15 cellular contexts compared by ENCODE assay signal in genomic region chr7:50405246-50405645, GRCh38. TPM values are rescaled to one million over a fixed set of nuclear protein-coding genes. Genes with fewer than 3 reads are reported as not detected.
DNase-seq lines count a peak whose midpoint lies in the region; ATAC-seq, FAIRE-seq and TF ChIP-seq lines count a peak whose summit lies in the region.
"Had no signal": no experiment of that assay in that cellular context is flagged by ENCODE, and none has a peak within 500 bp of the region (broad histone marks: within the 10 kb centered on the region; RNA-seq: fewer than 3 reads in every experiment).

No MANE protein-coding gene starts in this region.

- DNase-seq in stimulated activated naive CD8-positive, alpha-beta T cell treated with anti-CD3 and anti-CD28 coated beads, Interleukin-15, Interleukin-2, amounts not matched to agents 100 U/mL and 50 U/mL, for 24 hours = no peak
- no peak for DNase-seq in GM12878 (ENCODE audit: low read depth, low spot score)
- no peak for DNase-seq in NCI-H524 treated with DMSO at 0.1 percent for 48 hours (lab: John Stamatoyannopoulos, UW)
- no peak for DNase-seq in DMS79 (lab: John Stamatoyannopoulos, UW)
- DNase-seq in lower lobe of right lung = no peak
- DNase-seq: foreskin melanocyte, mesendoderm, MG63, NCI-H2171, WERI-Rb-1 had no signal

- WGBS in GM12878 (ENCODE audit: insufficient coverage, insufficient replicate concordance, low lambda C conversion rate, missing lambda C conversion rate) = 16% methylated on average over 8 of the region's 8 CpGs

- in situ Hi-C loops in GM12878 (cut with MboI) = no loop called here

- H3K27me3 Mint-ChIP-seq in stimulated activated naive CD8-positive, alpha-beta T cell treated with anti-CD3 and anti-CD28 coated beads, Interleukin-15, Interleukin-2, amounts not matched to agents 100 ng/mL and 50 ng/mL, for 24 hours = no peaks in the 10 kb centered on the region

- no TSS peak for BruUV-seq in GM12878 (replicated peaks; lab: Mats Ljungman, UMichigan)

- no peaks in the 10 kb centered on the region for H3K9me3 Mint-ChIP-seq in stimulated activated naive CD8-positive, alpha-beta T cell treated with anti-CD3 and anti-CD28 coated beads, Interleukin-15, Interleukin-2, amounts not matched to agents 100 ng/mL and 50 ng/mL, for 24 hours

- RAD21 ChIA-PET in GM12878 (lab: Charles Lee; ENCODE audit: unreplicated experiment) = interaction anchor here (1.0 kb wide), 1 partner anchor 8 kb away, joined by 3 read pairs; no protein-coding TSS in a partner anchor

- no peaks in the 10 kb centered on the region for H4K20me1 ChIP-seq in GM12878 (ENCODE audit: control insufficient read depth, insufficient read depth)

- H3K9me3 ChIP-seq in GM12878 (replicated peaks; ENCODE audit: control insufficient read depth, insufficient read depth, low read length) (no peaks in the 10 kb centered on the region; the same call in 2 of the 3 replicates), lower lobe of right lung (no peaks in the 10 kb centered on the region)
- H3K9me3 ChIP-seq: MG63, prostate gland had no signal

- H3K9ac ChIP-seq in GM12878 (ENCODE audit: control insufficient read depth, insufficient read depth, low read length) = no peak overlapping the region

- intact Hi-C loops in GM12878 (cut with micrococcal nuclease; ENCODE audit: unreplicated experiment) = no loop called here
- intact Hi-C loops in lower lobe of right lung (cut with DNase I) = no loop called here

- no peak for ATAC-seq in stimulated activated naive CD8-positive, alpha-beta T cell treated with anti-CD3 and anti-CD28 coated beads, Interleukin-15, Interleukin-2, amounts not matched to agents 100 U/mL and 50 U/mL, for 24 hours
- ATAC-seq in HG02885 (IDR thresholded peaks at IDR 0.05; ENCODE audit: poor library complexity, unreplicated experiment) (peak; percentile 29), GM12878 (peak; percentile 30), GM21423 (IDR thresholded peaks at IDR 0.05; ENCODE audit: unreplicated experiment) (no peak), lower lobe of right lung (no peak)

- peaks cover 96% of the 10 kb centered on the region for H3K4me1 Mint-ChIP-seq in stimulated activated naive CD8-positive, alpha-beta T cell treated with anti-CD3 and anti-CD28 coated beads, Interleukin-15, Interleukin-2, amounts not matched to agents 100 ng/mL and 50 ng/mL, for 24 hours (ENCODE audit: low read depth)

- peaks cover 8 to 11% of the 10 kb centered on the region in 2 experiments; a peak in 3 of 4 replicates for H3K36me3 ChIP-seq in GM12878 (ENCODE audit: control insufficient read depth in 2 of 2, insufficient read depth in 2 of 2, low read length in 1 of 2)
- H3K36me3 ChIP-seq in lower lobe of right lung = peaks cover 8% of the 10 kb centered on the region
- H3K36me3 ChIP-seq: MG63, prostate gland, WERI-Rb-1 had no signal

- TF ChIP-seq EP300 in GM12878 (IDR thresholded peaks at IDR 0.05; ENCODE audit: borderline replicate concordance in 1 of 2, control insufficient read depth in 1 of 2, low read depth in 2 of 2, low read length in 2 of 2) = no peak

- no peak for TF ChIP-seq RAD21 in GM12878 (IDR thresholded peaks at IDR 0.05; ENCODE audit: insufficient read depth, low read depth, low read length)

- H2AFZ ChIP-seq in GM12878 (ENCODE audit: control insufficient read depth, low read depth, low read length) = no peak overlapping the region; the same call in 1 of the 2 replicates

- TF ChIP-seq CTCF in GM12878 (IDR thresholded peaks at IDR 0.05 in 2 of 3, conservative IDR thresholded peaks at IDR 0.05 in 1 of 3; ENCODE audit: control insufficient read depth in 2 of 3, extremely low read depth in 1 of 3, insufficient read depth in 1 of 3, low read depth in 3 of 3, low read length in 3 of 3) (no peak), lower lobe of right lung (IDR thresholded peaks at IDR 0.05) (no peak)

- no peaks in the 10 kb centered on the region for H3K27me3 ChIP-seq in GM12878 (replicated peaks in 1 of 2; ENCODE audit: control insufficient read depth in 2 of 2, insufficient read depth in 2 of 2, low read length in 1 of 2)
- H3K27me3 ChIP-seq in lower lobe of right lung (ENCODE audit: low read depth) = peaks cover 14% of the 10 kb centered on the region
- H3K27me3 ChIP-seq: MG63 had no signal

- no peak for TF ChIP-seq POLR2A in GM12878 (IDR thresholded peaks at IDR 0.05; ENCODE audit: low read depth, low read length)

- CTCF ChIA-PET in GM12878 (lab: Yijun Ruan, JAX) = interaction anchor here (3.6 kb wide), 1 partner anchor 12 kb away, joined by 21 read pairs; no protein-coding TSS in a partner anchor

- FAIRE-seq in GM12878 (lab: Jason Lieb, UNC) = no peak

- H3K4me1 ChIP-seq in GM12878 (ENCODE audit: control insufficient read depth, insufficient read depth, low read length) (peaks cover 53% of the 10 kb centered on the region), lower lobe of right lung (no peaks in the 10 kb centered on the region)
- H3K4me1 ChIP-seq: prostate gland had no signal

- H3K27ac ChIP-seq in GM12878 (ENCODE audit: control insufficient read depth, insufficient read depth) = 0 out of 2 replicates have a peak overlapping the region, but pooled peaks have one; percentile 31
- no peak overlapping the region for H3K27ac ChIP-seq in lower lobe of right lung
- H3K27ac ChIP-seq: prostate gland, SK-N-MC, WERI-Rb-1 had no signal

- peak overlapping the region; percentile 60 for H3K4me2 ChIP-seq in GM12878 (ENCODE audit: control insufficient read depth, insufficient read depth)

- peak overlapping the region; percentile 58 for H3K27ac Mint-ChIP-seq in stimulated activated naive CD8-positive, alpha-beta T cell treated with anti-CD3 and anti-CD28 coated beads, Interleukin-15, Interleukin-2, amounts not matched to agents 100 ng/mL and 50 ng/mL, for 24 hours

- peaks cover 53% of the 10 kb centered on the region for H3K36me3 Mint-ChIP-seq in stimulated activated naive CD8-positive, alpha-beta T cell treated with anti-CD3 and anti-CD28 coated beads, Interleukin-15, Interleukin-2, amounts not matched to agents 100 ng/mL and 50 ng/mL, for 24 hours (ENCODE audit: low read depth)

- H3K4me3 ChIP-seq in GM12878 = no peak overlapping the region
- no peak overlapping the region for H3K4me3 ChIP-seq in lower lobe of right lung
- H3K4me3 ChIP-seq: MG63, prostate gland, SK-N-MC had no signal

- H3K79me2 ChIP-seq in GM12878 (ENCODE audit: control insufficient read depth, insufficient read depth, low read length) = no peaks in the 10 kb centered on the region

- H3K4me3 Mint-ChIP-seq in stimulated activated naive CD8-positive, alpha-beta T cell treated with anti-CD3 and anti-CD28 coated beads, Interleukin-15, Interleukin-2, amounts not matched to agents 100 ng/mL and 50 ng/mL, for 24 hours = no peak overlapping the region

- POLR2A ChIA-PET in GM12878 (lab: Charles Lee) = no interaction called here

- SMC1A ChIA-PET in GM12878 (lab: Charles Lee; ENCODE audit: uncharacterized antibody, unreplicated experiment) = interaction anchor here (1.0 to 5.1 kb wide), 2 partner anchors 12 to 262 kb away, joined by 3 to 28 read pairs; no protein-coding TSS in a partner anchor

TF ChIP-seq in GM12878, 131 proteins besides CTCF, POLR2A, EP300 and RAD21 (continues in another document):
- TF ChIP-seq HDGF (IDR thresholded peaks at IDR 0.05) (no peak), SMAD1 (IDR thresholded peaks at IDR 0.05; ENCODE audit: low read depth, partially characterized antibody) (no peak), YY1 (IDR thresholded peaks at IDR 0.05; ENCODE audit: low read depth, low read length) (no peak), MYC (IDR thresholded peaks at IDR 0.05; ENCODE audit: insufficient read depth, insufficient read length, insufficient replicate concordance, low read length, severe bottlenecking) (no peak), IKZF2 (IDR thresholded peaks at IDR 0.05) (peak in 1 of 2 experiments; percentile 24; a peak in 1 of 4 replicates), ELK1 (IDR thresholded peaks at IDR 0.05; ENCODE audit: low read depth, low read length) (no peak), SUPT20H (IDR thresholded peaks at IDR 0.05; ENCODE audit: borderline replicate concordance, control insufficient read depth, low read depth, low read length) (no peak), CEBPB (IDR thresholded peaks at IDR 0.05; ENCODE audit: borderline replicate concordance in 1 of 2, low read depth in 2 of 2, low read length in 2 of 2) (no peak), MEF2A (IDR thresholded peaks at IDR 0.05; ENCODE audit: insufficient read depth, low read depth, low read length) (peak; percentile 28; the same call in 1 of the 2 replicates), EGR1 (IDR thresholded peaks at IDR 0.05; ENCODE audit: borderline replicate concordance in 1 of 2, low read depth in 2 of 2, low read length in 2 of 2) (no peak)

RNA-seq across cellular contexts. Expression of gene FIGNL1, which starts 44.9 kb away (rescaled TPM):
- total RNA-seq in GM12878 (2013; cell fraction: nucleolus; rRNA removed) = 53.5 and 53.8 TPM in 2 replicates
- 28.2 and 37.3 TPM in 2 replicates for total RNA-seq in GM12878 (2014; rRNA removed)
- total RNA-seq in GM12878 (2014; rRNA removed; fragmentation: Illumina TruSeq; extraction: Trizol) = 35.9 and 36.1 TPM in 2 replicates
- 19.4 and 25.5 TPM in 2 replicates for total RNA-seq in GM12878 (2021)
- 14.3 TPM for polyA plus RNA-seq in GM12878 (2011; ENCODE audit: low read depth)
- 36.9 and 51.6 TPM in 2 replicates for polyA plus RNA-seq in GM12878 (2011; rRNA removed)
- 20.3 and 20.6 TPM in 2 replicates for polyA plus RNA-seq in GM12878 (2011; cell fraction: cytosol; rRNA removed)
- 21.8 and 22.5 TPM in 2 replicates for polyA plus RNA-seq in GM12878 (2011; cell fraction: nucleus; rRNA removed)
- 15.4 and 18.7 TPM in 2 replicates for polyA plus RNA-seq in GM12878 (2012)
- polyA plus RNA-seq in GM12878 (2014; fragmentation: Illumina TruSeq; extraction: Trizol) = 29.3 and 41.5 TPM in 2 replicates
- polyA plus RNA-seq in GM12878 (2014; fragmentation: Nextera tagmentation; extraction: Ambion mirVana) = 10 to 100 TPM; 11.5 to 11.6 TPM
- polyA plus RNA-seq in GM12878 (2014; rRNA removed) = 21.1 and 28.8 TPM in 2 replicates
- polyA plus RNA-seq in GM12878 (2016; fragmentation: Nextera tagmentation; extraction: Ambion mirVana) = 10 to 100 TPM; 35.9 to 37.4 TPM
- 30.5 and 42.4 TPM in 2 replicates for polyA minus RNA-seq in GM12878 (2011; rRNA and poly(A)+ RNA removed)
- 15.1 and 16.1 TPM in 2 replicates for polyA minus RNA-seq in GM12878 (2011; cell fraction: cytosol; rRNA and poly(A)+ RNA removed)
- 18.1 and 23.3 TPM in 2 replicates for polyA minus RNA-seq in GM12878 (2011; cell fraction: nucleus; rRNA and poly(A)+ RNA removed)
- total RNA-seq in lower lobe of right lung = 5.0 TPM

Comparison
In these comparisons a context has a peak if more than half of its experiments do, and no peak if none do; other contexts are left out.
1. ATAC-seq: peak in HG02885 (single experiment) and GM12878 (single experiment); none in stimulated activated naive CD8-positive, alpha-beta T cell treated with anti-CD3 and anti-CD28 coated beads, Interleukin-15, Interleukin-2, amounts not matched to agents 100 U/mL and 50 U/mL, for 24 hours (single experiment), GM21423 (single experiment) and lower lobe of right lung (0 of 2).